ENCODE assay signal across 20 cellular contexts in the genomic region with DNA sequence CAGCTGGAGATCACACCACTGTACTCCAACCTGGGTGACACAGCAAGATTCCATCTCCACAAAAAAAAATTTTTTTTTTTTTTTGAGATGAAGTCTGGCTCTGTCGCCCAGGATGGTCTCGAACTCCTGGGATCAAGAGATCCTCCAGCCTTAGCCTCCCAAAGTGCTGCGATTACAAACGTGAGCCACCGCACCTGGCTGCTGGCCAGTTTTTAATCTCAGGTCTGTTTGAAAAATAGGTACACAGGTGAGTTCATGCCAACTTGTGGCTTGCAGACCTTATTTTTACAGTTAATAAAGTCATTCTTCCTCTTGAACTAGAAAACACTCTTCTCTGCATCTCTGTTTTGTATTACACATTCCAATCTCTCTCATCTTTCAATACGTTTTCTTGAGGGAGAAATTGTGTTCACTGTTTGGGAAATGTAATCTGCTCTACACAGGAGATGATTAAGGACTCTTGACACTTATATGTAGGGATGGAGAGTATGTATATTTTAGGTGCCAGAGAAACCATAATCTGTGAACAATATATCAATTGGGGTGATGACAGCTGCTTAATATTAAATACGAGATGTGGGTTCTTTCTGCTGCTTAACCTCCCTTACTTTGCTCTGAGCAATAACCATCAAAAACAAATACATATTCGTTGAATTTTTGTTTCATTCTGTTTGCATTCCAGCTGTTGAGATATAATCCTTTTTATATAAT. TPM values are rescaled to one million over a fixed set of nuclear protein-coding genes. Genes with fewer than 3 reads are reported as not detected.
DNase-seq lines count a peak whose midpoint lies in the region; ATAC-seq and TF ChIP-seq lines count a peak whose summit lies in the region.
"Had no signal": no experiment of that assay in that cellular context is flagged by ENCODE, and none has a peak within 500 bp of the region (broad histone marks: within the 10 kb centered on the region; RNA-seq: fewer than 3 reads in every experiment).

No MANE protein-coding gene starts in this region.

- DNase-seq in AG04450 (ENCODE audit: low read depth, low spot score) (no peak), Caco-2 (no peak), Panc1 (ENCODE audit: low read depth, low spot score) (no peak), fibroblast of villous mesenchyme (ENCODE audit: low read depth) (peak; percentile 83), NCI-H2029 treated with DMSO at 0.1 percent for 48 hours (lab: John Stamatoyannopoulos, UW) (no peak), CD1c-positive myeloid dendritic cell (ENCODE audit: extremely low spot score) (no peak), smooth muscle cell (lab: John Stamatoyannopoulos, UW; ENCODE audit: unreplicated experiment) (no peak), UCSD-AML1 (lab: John Stamatoyannopoulos, UW; ENCODE audit: unreplicated experiment) (no peak)
- DNase-seq: ACHN; CD4-positive, CD25-positive, alpha-beta regulatory T cell; COR-L47; DMS153; EL; NCI-H1048; NCI-H1436; NCI-H1930; NCI-H526; PC-3 had no signal

- H3K27ac ChIP-seq in AG04450 (ENCODE audit: low read depth, low read length) (peak overlapping the region; percentile 39), Panc1 (ENCODE audit: low read length) (peak overlapping the region; percentile 69), smooth muscle cell (ENCODE audit: low read depth) (no peak overlapping the region)

- no peak overlapping the region for H3K4me2 ChIP-seq in smooth muscle cell

- CTCF ChIA-PET in AG04450 (lab: Charles Lee) (no interaction called here), Caco-2 (lab: Charles Lee) (interaction anchor here (0.6 to 0.7 kb wide), 2 partner anchors 49 to 112 kb away, joined by 3 to 6 read pairs; no protein-coding TSS in a partner anchor), Panc1 (lab: Charles Lee) (no interaction called here)

- H3K9me3 Mint-ChIP-seq in Caco-2 (ENCODE audit: unreplicated experiment), result no peaks in the 10 kb centered on the region
- H3K9me3 Mint-ChIP-seq: CD4-positive, CD25-positive, alpha-beta regulatory T cell; T-helper 2 cell treated with Interferon-gamma antibody and Interleukin-4, amounts not matched to agents 5 μg/mL and 100 μg/mL, for 36 hours had no signal

- BruUV-seq in Caco-2 (replicated peaks; lab: Mats Ljungman, UMichigan), result no TSS peak
- BruUV-seq in Panc1 (replicated peaks; lab: Mats Ljungman, UMichigan), result no TSS peak

- H3K79me2 ChIP-seq in smooth muscle cell (ENCODE audit: low read depth), result no peaks in the 10 kb centered on the region

- peaks cover 13% of the 10 kb centered on the region for H3K36me3 Mint-ChIP-seq in Caco-2 (ENCODE audit: insufficient read depth, unreplicated experiment)
- H3K36me3 Mint-ChIP-seq: CD4-positive, CD25-positive, alpha-beta regulatory T cell had no signal

- no peak overlapping the region for H3K9ac ChIP-seq in smooth muscle cell (ENCODE audit: low read depth)

- in situ Hi-C loops in Panc1 (cut with HindIII; ENCODE audit: low pct_unique_long_range_greater_than_20kb, low sequenced_read_pairs), result no loop called here

- no peak overlapping the region for H3K4me3 ChIP-seq in AG04450 (ENCODE audit: low read depth, low read length)
- H3K4me3 ChIP-seq in Caco-2 (ENCODE audit: low read depth, low read length), result no peak overlapping the region
- no peak overlapping the region for H3K4me3 ChIP-seq in Panc1 (ENCODE audit: low read depth in 2 of 2, low read length in 2 of 2)
- no peak overlapping the region for H3K4me3 ChIP-seq in fibroblast of villous mesenchyme (ENCODE audit: low read depth, low read length)
- H3K4me3 ChIP-seq in smooth muscle cell, result no peak overlapping the region

- TF ChIP-seq CTCF in AG04450 (IDR thresholded peaks at IDR 0.05; ENCODE audit: low read depth, low read length), result no peak
- TF ChIP-seq CTCF in Caco-2 (IDR thresholded peaks at IDR 0.05; ENCODE audit: insufficient read depth in 1 of 2, low read depth in 1 of 2, low read length in 1 of 2, severe bottlenecking in 1 of 2, unreplicated experiment in 1 of 2), result no peak
- no peak for TF ChIP-seq CTCF in Panc1 (IDR thresholded peaks at IDR 0.05)
- TF ChIP-seq CTCF in fibroblast of villous mesenchyme (IDR thresholded peaks at IDR 0.05; ENCODE audit: insufficient read depth, low read depth, low read length), result no peak
- no peak for TF ChIP-seq CTCF in smooth muscle cell (IDR thresholded peaks at IDR 0.05; ENCODE audit: borderline replicate concordance, insufficient read depth, poor library complexity, severe bottlenecking)

- no peaks in the 10 kb centered on the region for H3F3A ChIP-seq in smooth muscle cell (ENCODE audit: low read depth)

- intact Hi-C loops in Caco-2 (cut with micrococcal nuclease; ENCODE audit: unreplicated experiment), result no loop called here
- intact Hi-C loops in Panc1 (cut with micrococcal nuclease; ENCODE audit: unreplicated experiment), result no loop called here

- peak overlapping the region; percentile 29 for H3K27ac Mint-ChIP-seq in Caco-2 (ENCODE audit: unreplicated experiment)
- H3K27ac Mint-ChIP-seq: CD4-positive, CD25-positive, alpha-beta regulatory T cell; T-helper 2 cell treated with Interferon-gamma antibody and Interleukin-4, amounts not matched to agents 5 μg/mL and 100 μg/mL, for 36 hours had no signal

- H3K4me1 Mint-ChIP-seq in Caco-2 (ENCODE audit: low read depth, unreplicated experiment), result peaks cover 70% of the 10 kb centered on the region
- H3K4me1 Mint-ChIP-seq: CD4-positive, CD25-positive, alpha-beta regulatory T cell had no signal

- no peaks in the 10 kb centered on the region for H4K20me1 ChIP-seq in smooth muscle cell (ENCODE audit: low read depth)

- H3K27me3 Mint-ChIP-seq in Caco-2 (ENCODE audit: insufficient read depth, unreplicated experiment), result no peaks in the 10 kb centered on the region

- no peak overlapping the region for H3K4me3 Mint-ChIP-seq in Caco-2 (ENCODE audit: unreplicated experiment)
- H3K4me3 Mint-ChIP-seq: CD4-positive, CD25-positive, alpha-beta regulatory T cell; T-helper 2 cell treated with Interferon-gamma antibody and Interleukin-4, amounts not matched to agents 5 μg/mL and 100 μg/mL, for 36 hours had no signal

- H2AFZ ChIP-seq in smooth muscle cell (ENCODE audit: low read depth), result no peak overlapping the region

- H3K36me3 ChIP-seq in Caco-2 (ENCODE audit: control insufficient read depth, insufficient read depth, low read length), result no peaks in the 10 kb centered on the region
- H3K36me3 ChIP-seq in Panc1 (ENCODE audit: control insufficient read depth, insufficient read depth, low read length), result no peaks in the 10 kb centered on the region
- H3K36me3 ChIP-seq in smooth muscle cell (ENCODE audit: low read depth), result no peaks in the 10 kb centered on the region

- H3K9me3 ChIP-seq in AG04450 (ENCODE audit: control insufficient read depth, insufficient read depth, low read length), result no peaks in the 10 kb centered on the region
- no peaks in the 10 kb centered on the region for H3K9me3 ChIP-seq in Caco-2
- no peaks in the 10 kb centered on the region for H3K9me3 ChIP-seq in Panc1 (ENCODE audit: control insufficient read depth, insufficient read depth, low read depth, low read length)
- H3K9me3 ChIP-seq in smooth muscle cell (replicated peaks; ENCODE audit: low read depth), result no peaks in the 10 kb centered on the region

- H3K27me3 ChIP-seq in AG04450 (ENCODE audit: control insufficient read depth, insufficient read depth, low read length), result no peaks in the 10 kb centered on the region
- no peaks in the 10 kb centered on the region for H3K27me3 ChIP-seq in Caco-2 (replicated peaks; ENCODE audit: control insufficient read depth, insufficient read depth, low read length)
- H3K27me3 ChIP-seq in Panc1 (ENCODE audit: control insufficient read depth, insufficient read depth, low read length), result no peaks in the 10 kb centered on the region
- no peaks in the 10 kb centered on the region for H3K27me3 ChIP-seq in smooth muscle cell (ENCODE audit: low read depth)

- WGBS in smooth muscle cell (ENCODE audit: low lambda C conversion rate), result 91% methylated on average over 8 of the region's 8 CpGs

- POLR2A ChIA-PET in AG04450 (lab: Yijun Ruan, JAX), result no interaction called here
- POLR2A ChIA-PET in Caco-2 (lab: Charles Lee), result no interaction called here
- POLR2A ChIA-PET in Panc1 (lab: Charles Lee), result no interaction called here

- ATAC-seq in Panc1, result no peak
- ATAC-seq: PC-3 had no signal

- peaks cover 69% of the 10 kb centered on the region for H3K4me1 ChIP-seq in Caco-2
- peaks cover 42% of the 10 kb centered on the region for H3K4me1 ChIP-seq in Panc1 (ENCODE audit: control insufficient read depth, insufficient read depth, low read length)
- no peaks in the 10 kb centered on the region for H3K4me1 ChIP-seq in smooth muscle cell (ENCODE audit: low read depth)

RNA-seq across cellular contexts. Expression of gene RIPOR3, which starts 17.7 kb away (rescaled TPM):
- polyA plus RNA-seq in AG04450 (2011; rRNA removed) (11.5 and 15.2 TPM in 2 replicates), smooth muscle cell (1.2 and 4.9 TPM in 2 replicates)
- 10.5 and 15.1 TPM in 2 replicates for polyA minus RNA-seq in AG04450 (2011; rRNA and poly(A)+ RNA removed)
- total RNA-seq in Caco-2 (2022) (0.18 and 0.67 TPM in 2 replicates), Panc1 (2021; ENCODE audit: unreplicated experiment) (92.5 TPM), fibroblast of villous mesenchyme (28.1 and 29.3 TPM in 2 replicates), smooth muscle cell (0.18 and 0.40 TPM in 2 replicates)
- polyA plus RNA-seq in Panc1 (2012; ENCODE audit: insufficient read length), result 97.9 TPM
- total RNA-seq: MCF 10A had no signal

RNA-seq across cellular contexts. Expression of gene PARD6B, which starts 22.4 kb away (rescaled TPM):
- polyA plus RNA-seq in AG04450 (2011; rRNA removed) (0.61 and 0.71 TPM in 2 replicates), smooth muscle cell (0.26 and 1.7 TPM in 2 replicates)
- polyA minus RNA-seq in AG04450 (2011; rRNA and poly(A)+ RNA removed), result 1.7 TPM in 2 replicates
- total RNA-seq in Caco-2 (2022) (153 and 156 TPM in 2 replicates), Panc1 (2021; ENCODE audit: unreplicated experiment) (132 TPM), fibroblast of villous mesenchyme (1.6 and 6.5 TPM in 2 replicates), smooth muscle cell (4.6 and 6.5 TPM in 2 replicates)
- 11.2 TPM for polyA plus RNA-seq in Panc1 (2012; ENCODE audit: insufficient read length)

Comparison
In these comparisons a context has a peak if more than half of its experiments do, and no peak if none do; other contexts are left out.
1. RNA of gene RIPOR3, which starts 17.7 kb away (total RNA-seq): 92.5 TPM in Panc1 (single experiment) and 28.1 to 29.3 TPM in fibroblast of villous mesenchyme; 0.18 to 0.67 TPM in Caco-2 and 0.18 to 0.40 TPM in smooth muscle cell; every median in the first group is over 10 times any median in the second.
2. RNA of gene PARD6B, which starts 22.4 kb away (total RNA-seq): 153 to 156 TPM in Caco-2 and 132 TPM in Panc1 (single experiment); 4.6 to 6.5 TPM in smooth muscle cell and 1.6 to 6.5 TPM in fibroblast of villous mesenchyme; every median in the first group is over 10 times any median in the second.